9 cellular contexts compared by ENCODE assay signal in genomic region chr3:170189396-170190256, GRCh38. TPM values are rescaled to one million over a fixed set of nuclear protein-coding genes. Genes with fewer than 3 reads are reported as not detected.
DNase-seq lines count a peak whose midpoint lies in the region; ATAC-seq and TF ChIP-seq lines count a peak whose summit lies in the region.
"Had no signal": no experiment of that assay in that cellular context is flagged by ENCODE, and none has a peak within 500 bp of the region (broad histone marks: within the 10 kb centered on the region; RNA-seq: fewer than 3 reads in every experiment).

No MANE protein-coding gene starts in this region.

- intact Hi-C loops in activated CD8-positive, alpha-beta T cell treated with anti-CD3 and anti-CD28 coated beads for 36 hours (cut with micrococcal nuclease), result loop anchor here (10.0 kb wide), 1 partner anchor 165 kb away; the partner anchor contains the start of gene SKIL
- intact Hi-C loops in activated B cell treated with CpG ODN at 0.5 μM for 24 hours (cut with micrococcal nuclease), result loop anchor here (1.0 to 10.0 kb wide), 5 partner anchors 121 to 623 kb away; partner anchors contain the start of gene LRRC31

- no peak overlapping the region for H2BK15ac ChIP-seq in H9 (ENCODE audit: low read depth, low read length)

- no peak overlapping the region for H2BK12ac ChIP-seq in H9 (ENCODE audit: insufficient read length, low read depth, low read length)

- WGBS in H9 (ENCODE audit: extremely low coverage, insufficient read length, low lambda C conversion rate), result no CpG with 5 or more reads among the region's 4 CpGs

- no peak overlapping the region for H3T11ph ChIP-seq in H9 (ENCODE audit: low read length)

- H3K4me1 Mint-ChIP-seq in activated CD8-positive, alpha-beta T cell treated with anti-CD3 and anti-CD28 coated beads for 36 hours (ENCODE audit: low read depth), result peaks cover 9% of the 10 kb centered on the region
- peaks cover 9% of the 10 kb centered on the region for H3K4me1 Mint-ChIP-seq in activated CD8-positive, alpha-beta T cell treated with anti-CD3 and anti-CD28 coated beads, Interleukin-2, amount 10 ng/mL, durations not matched to agents 7 days and 5 days (ENCODE audit: low read depth)
- H3K4me1 Mint-ChIP-seq in activated B cell treated with CpG ODN at 0.5 μM for 24 hours (peaks cover 7% of the 10 kb centered on the region), H9 (no peaks in the 10 kb centered on the region)

- H3K4me1 ChIP-seq in H9 (ENCODE audit: insufficient read depth, low read length), result no peaks in the 10 kb centered on the region

- POLR2A ChIA-PET in activated CD8-positive, alpha-beta T cell treated with anti-CD3 and anti-CD28 coated beads for 36 hours (lab: Charles Lee), result interaction anchor here (2.0 kb wide), 1 partner anchor 8 kb away, joined by 6 read pairs; the partner anchor contains the start of gene PHC3
- POLR2A ChIA-PET in activated CD8-positive, alpha-beta T cell treated with anti-CD3 and anti-CD28 coated beads, Interleukin-2, amount 10 ng/mL, durations not matched to agents 7 days and 5 days (lab: Charles Lee), result no interaction called here
- POLR2A ChIA-PET in activated B cell treated with CpG ODN at 0.5 μM for 24 hours (lab: Charles Lee), result no interaction called here

- no peak overlapping the region for H3K27ac ChIP-seq in H9 (ENCODE audit: insufficient read length, low read depth, low read length)

- no peak overlapping the region for H2BK120ac ChIP-seq in H9 (ENCODE audit: low read depth, low read length, poor library complexity, severe bottlenecking)

- no peaks in the 10 kb centered on the region for H3K36me3 Mint-ChIP-seq in activated CD8-positive, alpha-beta T cell treated with anti-CD3 and anti-CD28 coated beads for 36 hours (ENCODE audit: low read depth)
- no peaks in the 10 kb centered on the region for H3K36me3 Mint-ChIP-seq in activated CD8-positive, alpha-beta T cell treated with anti-CD3 and anti-CD28 coated beads, Interleukin-2, amount 10 ng/mL, durations not matched to agents 7 days and 5 days (ENCODE audit: low read depth)
- no peaks in the 10 kb centered on the region for H3K36me3 Mint-ChIP-seq in activated B cell treated with CpG ODN at 0.5 μM for 24 hours (ENCODE audit: low read depth)
- no peaks in the 10 kb centered on the region for H3K36me3 Mint-ChIP-seq in H9 (ENCODE audit: insufficient read depth in 1 of 3, low read depth in 3 of 3)

- no peak overlapping the region for H2BK5ac ChIP-seq in H9 (ENCODE audit: insufficient read length, low read length)

- no peaks in the 10 kb centered on the region for H3K79me1 ChIP-seq in H9 (ENCODE audit: insufficient read depth, low read depth, low read length, poor library complexity, severe bottlenecking)

- no peak overlapping the region for H2BK20ac ChIP-seq in H9 (ENCODE audit: low read depth, low read length, poor library complexity, severe bottlenecking)

- no peak overlapping the region for H3K4ac ChIP-seq in H9 (ENCODE audit: low read depth, low read length)

- H4K5ac ChIP-seq in H9 (ENCODE audit: insufficient read length, low read depth, low read length), result no peak overlapping the region

- H2AK5ac ChIP-seq in H9 (ENCODE audit: insufficient read length, low read length), result no peak overlapping the region

- H4K8ac ChIP-seq in H9 (replicated peaks; ENCODE audit: insufficient read length, low read depth, low read length), result no peak overlapping the region

- no peak overlapping the region for H3K27ac Mint-ChIP-seq in activated CD8-positive, alpha-beta T cell treated with anti-CD3 and anti-CD28 coated beads for 36 hours
- H3K27ac Mint-ChIP-seq in activated CD8-positive, alpha-beta T cell treated with anti-CD3 and anti-CD28 coated beads, Interleukin-2, amount 10 ng/mL, durations not matched to agents 7 days and 5 days, result no peak overlapping the region
- H3K27ac Mint-ChIP-seq in activated B cell treated with CpG ODN at 0.5 μM for 24 hours (no peak overlapping the region), H9 (no peak overlapping the region)

- H3K4me3 Mint-ChIP-seq in activated CD8-positive, alpha-beta T cell treated with anti-CD3 and anti-CD28 coated beads for 36 hours, result no peak overlapping the region
- H3K4me3 Mint-ChIP-seq in activated CD8-positive, alpha-beta T cell treated with anti-CD3 and anti-CD28 coated beads, Interleukin-2, amount 10 ng/mL, durations not matched to agents 7 days and 5 days, result no peak overlapping the region
- H3K4me3 Mint-ChIP-seq in activated B cell treated with CpG ODN at 0.5 μM for 24 hours, result no peak overlapping the region
- no peak overlapping the region for H3K4me3 Mint-ChIP-seq in H9

- no peak overlapping the region for H3K4me2 ChIP-seq in H9 (ENCODE audit: insufficient read depth, insufficient read length, low read length)

- TF ChIP-seq CTCF in activated CD8-positive, alpha-beta T cell treated with anti-CD3 and anti-CD28 coated beads for 36 hours (IDR thresholded peaks at IDR 0.05), result peak; percentile 31
- TF ChIP-seq CTCF in activated B cell treated with CpG ODN at 0.5 μM for 24 hours (IDR thresholded peaks at IDR 0.05), result no peak
- TF ChIP-seq CTCF in H9 (conservative IDR thresholded peaks at IDR 0.05), result no peak

- no peak overlapping the region for H3K9ac ChIP-seq in H9 (ENCODE audit: extremely low read depth, insufficient read length, low read length)

- no peak overlapping the region for H3K14ac ChIP-seq in H9 (ENCODE audit: insufficient read depth, low read length)

- H3K56ac ChIP-seq in H9 (ENCODE audit: insufficient read length, low read depth, low read length), result no peak overlapping the region

- H4K91ac ChIP-seq in H9 (ENCODE audit: insufficient read length, low read depth, low read length), result no peak overlapping the region

- H3K27me3 Mint-ChIP-seq in activated CD8-positive, alpha-beta T cell treated with anti-CD3 and anti-CD28 coated beads for 36 hours, result peaks cover 3% of the 10 kb centered on the region
- H3K27me3 Mint-ChIP-seq in activated CD8-positive, alpha-beta T cell treated with anti-CD3 and anti-CD28 coated beads, Interleukin-2, amount 10 ng/mL, durations not matched to agents 7 days and 5 days (ENCODE audit: low read depth), result peaks cover 5% of the 10 kb centered on the region
- H3K27me3 Mint-ChIP-seq in activated B cell treated with CpG ODN at 0.5 μM for 24 hours, result no peaks in the 10 kb centered on the region
- H3K27me3 Mint-ChIP-seq in H9 (ENCODE audit: low read depth), result no peaks in the 10 kb centered on the region

- no peaks in the 10 kb centered on the region for H3K27me3 ChIP-seq in H9 (ENCODE audit: insufficient read depth, low read length)

- no peaks in the 10 kb centered on the region for H3K9me3 Mint-ChIP-seq in activated CD8-positive, alpha-beta T cell treated with anti-CD3 and anti-CD28 coated beads for 36 hours
- no peaks in the 10 kb centered on the region for H3K9me3 Mint-ChIP-seq in activated CD8-positive, alpha-beta T cell treated with anti-CD3 and anti-CD28 coated beads, Interleukin-2, amount 10 ng/mL, durations not matched to agents 7 days and 5 days (ENCODE audit: insufficient read depth)
- H3K9me3 Mint-ChIP-seq in activated B cell treated with CpG ODN at 0.5 μM for 24 hours, result no peaks in the 10 kb centered on the region
- H3K9me3 Mint-ChIP-seq in H9, result no peaks in the 10 kb centered on the region

- H3K18ac ChIP-seq in H9 (ENCODE audit: insufficient read length, low read depth, low read length), result no peak overlapping the region

- DNase-seq in activated CD8-positive, alpha-beta T cell treated with anti-CD3 and anti-CD28 coated beads for 36 hours, result no peak
- no peak for DNase-seq in activated CD8-positive, alpha-beta T cell treated with anti-CD3 and anti-CD28 coated beads, Interleukin-2, amount 10 ng/mL, durations not matched to agents 7 days and 5 days
- DNase-seq in activated B cell treated with CpG ODN at 0.5 μM for 24 hours (no peak), retina (peak; percentile 32), NCI-H345 (lab: John Stamatoyannopoulos, UW) (no peak), AG08396 (ENCODE audit: low spot score) (no peak), H9 (no peak)
- DNase-seq: left cardiac atrium had no signal

- H2AFZ ChIP-seq in H9 (ENCODE audit: low read length), result no peak overlapping the region

- H3K23me2 ChIP-seq in H9 (ENCODE audit: insufficient read length, low read depth, low read length, poor library complexity, severe bottlenecking), result no peaks in the 10 kb centered on the region

- CTCF ChIA-PET in activated CD8-positive, alpha-beta T cell treated with anti-CD3 and anti-CD28 coated beads for 36 hours (lab: Charles Lee), result interaction anchor here (0.6 to 2.3 kb wide), 11 partner anchors 9 to 222 kb away, joined by 3 to 8 read pairs (median 4); no protein-coding TSS in a partner anchor
- CTCF ChIA-PET in activated CD8-positive, alpha-beta T cell treated with anti-CD3 and anti-CD28 coated beads, Interleukin-2, amount 10 ng/mL, durations not matched to agents 7 days and 5 days (lab: Charles Lee), result interaction anchor here (0.6 to 1.5 kb wide), 6 partner anchors 8 to 1932 kb away, joined by 3 to 6 read pairs (median 3); partner anchors contain the start of gene PHC3
- CTCF ChIA-PET in activated B cell treated with CpG ODN at 0.5 μM for 24 hours (lab: Charles Lee), result interaction anchor here (0.8 to 2.3 kb wide), 3 partner anchors 13 to 623 kb away, joined by 3 to 9 read pairs (median 5); no protein-coding TSS in a partner anchor

- ATAC-seq in activated CD8-positive, alpha-beta T cell treated with anti-CD3 and anti-CD28 coated beads for 36 hours, result no peak
- no peak for ATAC-seq in activated CD8-positive, alpha-beta T cell treated with anti-CD3 and anti-CD28 coated beads, Interleukin-2, amount 10 ng/mL, durations not matched to agents 7 days and 5 days
- ATAC-seq in HG03432 (IDR thresholded peaks at IDR 0.05; ENCODE audit: unreplicated experiment), result peak; percentile 23
- peak; percentile 7 for ATAC-seq in activated B cell treated with CpG ODN at 0.5 μM for 24 hours (ENCODE audit: low read depth)

- no peaks in the 10 kb centered on the region for H4K20me1 ChIP-seq in H9 (ENCODE audit: control insufficient read depth, insufficient read depth, insufficient read length)

- no peaks in the 10 kb centered on the region for H3K9me3 ChIP-seq in H9 (ENCODE audit: control insufficient read depth, low read depth, low read length)

- H3K79me2 ChIP-seq in H9 (ENCODE audit: insufficient read depth, low read length), result no peaks in the 10 kb centered on the region

- H3K23ac ChIP-seq in H9 (ENCODE audit: insufficient read length, low read depth, low read length), result no peak overlapping the region

RNA-seq across cellular contexts. Expression of gene PHC3, which starts 8.1 kb away (rescaled TPM):
- total RNA-seq in activated CD8-positive, alpha-beta T cell treated with anti-CD3 and anti-CD28 coated beads for 36 hours, result 10 to 100 TPM; 50.1 to 53.0 TPM
- total RNA-seq in activated CD8-positive, alpha-beta T cell treated with anti-CD3 and anti-CD28 coated beads, Interleukin-2, amount 10 ng/mL, durations not matched to agents 7 days and 5 days, result 10 to 100 TPM; 54.0 to 68.1 TPM
- total RNA-seq in activated B cell treated with CpG ODN at 0.5 μM for 24 hours (105 TPM in 2 replicates), H9 (2021) (26.4 and 27.2 TPM in 2 replicates)

RNA-seq across cellular contexts. Expression of gene PRKCI, which starts 32.6 kb away (rescaled TPM):
- 10 to 100 TPM; 17.4 to 21.3 TPM for total RNA-seq in activated CD8-positive, alpha-beta T cell treated with anti-CD3 and anti-CD28 coated beads for 36 hours
- 10 to 100 TPM; 17.0 to 19.5 TPM for total RNA-seq in activated CD8-positive, alpha-beta T cell treated with anti-CD3 and anti-CD28 coated beads, Interleukin-2, amount 10 ng/mL, durations not matched to agents 7 days and 5 days
- total RNA-seq in activated B cell treated with CpG ODN at 0.5 μM for 24 hours, result 6.6 and 6.9 TPM in 2 replicates
- 57.7 and 71.1 TPM in 2 replicates for total RNA-seq in H9 (2021)

Comparison
In these comparisons a context has a peak if more than half of its experiments do, and no peak if none do; other contexts are left out.
1. ATAC-seq: peak in HG03432 (single experiment) and activated B cell treated with CpG ODN at 0.5 μM for 24 hours (single experiment); none in activated CD8-positive, alpha-beta T cell treated with anti-CD3 and anti-CD28 coated beads for 36 hours (single experiment) and activated CD8-positive, alpha-beta T cell treated with anti-CD3 and anti-CD28 coated beads, Interleukin-2, amount 10 ng/mL, durations not matched to agents 7 days and 5 days (single experiment).